In genomic region chr9:136525841-136526499, GRCh38 we compare ENCODE assay signal across 12 cellular contexts. TPM values are rescaled to one million over a fixed set of nuclear protein-coding genes. Genes with fewer than 3 reads are reported as not detected.
DNase-seq lines count a peak whose midpoint lies in the region; ATAC-seq, FAIRE-seq and TF ChIP-seq lines count a peak whose summit lies in the region.
"Had no signal": no experiment of that assay in that cellular context is flagged by ENCODE, and none has a peak within 500 bp of the region (broad histone marks: within the 10 kb centered on the region; RNA-seq: fewer than 3 reads in every experiment).

No MANE protein-coding gene starts in this region.

- H3K27ac ChIP-seq in caudate nucleus (ENCODE audit: low read depth, low read length), result peak overlapping the region; percentile 91
- no peak overlapping the region for H3K27ac ChIP-seq in HepG2 (ENCODE audit: extremely low read length, insufficient read depth, low read length)
- peak overlapping the region in 4 of 5 donors; percentile 15 to 82 (median 47) for H3K27ac ChIP-seq in stomach
- H3K27ac ChIP-seq: HL-60 had no signal

- peaks cover 0 to 1% of the 10 kb centered on the region in 2 experiments; a peak in 1 of 5 replicates for H3K27me3 ChIP-seq in HepG2 (ENCODE audit: control insufficient read depth in 1 of 2, insufficient read depth in 2 of 2, low read length in 2 of 2)
- no peaks in the 10 kb centered on the region for H3K27me3 ChIP-seq in stomach

- no peaks in the 10 kb centered on the region for H3K9me3 ChIP-seq in HepG2 (ENCODE audit: low read length)
- no peaks in the 10 kb centered on the region for H3K9me3 ChIP-seq in stomach

- TF ChIP-seq EP300 in Ishikawa (IDR thresholded peaks at IDR 0.05; ENCODE audit: borderline replicate concordance) (peak; percentile 94), HepG2 (IDR thresholded peaks at IDR 0.05; ENCODE audit: low read depth in 2 of 2, low read length in 2 of 2) (no peak), HepG2 (CRISPR knock-in tag; IDR thresholded peaks at IDR 0.05; ENCODE audit: borderline replicate concordance) (no peak), stomach (IDR thresholded peaks at IDR 0.05) (no peak)

- H3K9ac ChIP-seq in HepG2 (ENCODE audit: insufficient read depth, low read depth, low read length), result no peak overlapping the region

- no peak overlapping the region for H2AFZ ChIP-seq in HepG2 (ENCODE audit: low read length)

- H4K20me1 ChIP-seq in HepG2 (ENCODE audit: insufficient read depth, low read length), result no peaks in the 10 kb centered on the region

- H3K4me3 ChIP-seq in HepG2 (replicated peaks in 1 of 3; ENCODE audit: insufficient read depth in 1 of 3, low read depth in 2 of 3, low read length in 3 of 3) (no peak overlapping the region; a peak in 1 of 6 replicates), stomach (no peak overlapping the region)

- FAIRE-seq in HepG2 (lab: Jason Lieb, UNC), result no peak
- FAIRE-seq: colon had no signal

- H3K36me3 ChIP-seq in HepG2 (replicated peaks in 1 of 2; ENCODE audit: control insufficient read depth in 1 of 2, insufficient read depth in 2 of 2, low read length in 2 of 2), result no peaks in the 10 kb centered on the region
- peaks cover 8 to 27% (median 25%) of the 10 kb centered on the region in 4 donors for H3K36me3 ChIP-seq in stomach

- peaks cover 28% of the 10 kb centered on the region for H3K4me1 ChIP-seq in HepG2 (ENCODE audit: insufficient read depth, low read length)
- H3K4me1 ChIP-seq in stomach, result peaks cover 50 to 95% (median 61%) of the 10 kb centered on the region in 4 donors

- CTCF ChIA-PET in HepG2 (lab: Yijun Ruan, JAX; ENCODE audit: low intra/inter-chr PET ratio, low total read pairs), result no interaction called here

- intact Hi-C loops in HepG2 (cut with micrococcal nuclease; ENCODE audit: unreplicated experiment) (no loop called here), stomach (cut with DNase I; ENCODE audit: low total_unique reads) (no loop called here)

- no peaks in the 10 kb centered on the region for H3K79me2 ChIP-seq in HepG2 (ENCODE audit: insufficient read depth, low read length)

- peak; percentile 81 for ATAC-seq in HepG2
- ATAC-seq in HG03342 (IDR thresholded peaks at IDR 0.05; ENCODE audit: unreplicated experiment), result no peak
- no peak for ATAC-seq in HG02798 (IDR thresholded peaks at IDR 0.05; ENCODE audit: poor library complexity, unreplicated experiment)

- peak; percentile 31; the same call in 1 of the 2 replicates for TF ChIP-seq RAD21 in Ishikawa (IDR thresholded peaks at IDR 0.05; ENCODE audit: low read depth)
- TF ChIP-seq RAD21 in HepG2 (CRISPR knock-in tag; IDR thresholded peaks at IDR 0.05), result no peak

- POLR2A ChIA-PET in HepG2 (lab: Yijun Ruan, JAX), result no interaction called here

- DNase-seq in caudate nucleus (lab: John Stamatoyannopoulos, UW) (peak in 57 of 61 donors; percentile 64 to 96 (median 89)), HepG2 (ENCODE audit: low spot score) (peak; percentile 68), stomach (peak; percentile 38), NCI-H2081 (lab: John Stamatoyannopoulos, UW) (no peak), NCI-H1105 (lab: John Stamatoyannopoulos, UW) (no peak)
- DNase-seq: kidney glomerular epithelial cell, OCI-M1 had no signal

- WGBS in HepG2 (ENCODE audit: low lambda C conversion rate), result 20% methylated on average over 9 of the region's 30 CpGs
- WGBS in stomach, 5 donors, result 26 to 43% (median 39%) methylated on average over 21 to 30 of the region's 30 CpGs

- in situ Hi-C loops in HepG2 (cut with HindIII; ENCODE audit: extremely low pct_ligation_motif_present, low pct_unique_long_range_greater_than_20kb), result no loop called here

- TF ChIP-seq POLR2A in HepG2 (IDR thresholded peaks at IDR 0.05; ENCODE audit: insufficient read depth in 1 of 2, low read depth in 2 of 2, low read length in 2 of 2) (no peak), stomach (IDR thresholded peaks at IDR 0.05) (no peak)

- TF ChIP-seq CTCF in HepG2 (CRISPR knock-in tag; IDR thresholded peaks at IDR 0.05) (peak; percentile 67), stomach (IDR thresholded peaks at IDR 0.05) (no peak)

- no TSS peak for BruUV-seq in HepG2 (replicated peaks; lab: Mats Ljungman, UMichigan)

- H3K4me2 ChIP-seq in HepG2 (ENCODE audit: low read depth, low read length), result peak overlapping the region; percentile 49; the same call in 1 of the 2 replicates

TF ChIP-seq in Ishikawa, 13 proteins besides CTCF, POLR2A, EP300 and RAD21 (continues in another document):
- TF ChIP-seq USF1 (IDR thresholded peaks at IDR 0.05) (no peak; the same call in none of the 2 replicates), FOXM1 (IDR thresholded peaks at IDR 0.05; ENCODE audit: borderline replicate concordance, low read depth) (peak; percentile 71; the same call in 1 of the 2 replicates), TAF1 (IDR thresholded peaks at IDR 0.05; ENCODE audit: low read depth) (peak; percentile 16; the same call in 1 of the 2 replicates)

RNA-seq across cellular contexts. Expression of gene NOTCH1, which starts 19.9 kb away (rescaled TPM):
- 0.22 and 0.35 TPM in 2 replicates for total RNA-seq in HepG2 (2016; rRNA removed; fragmentation: Illumina TruSeq; extraction: Trizol)
- 0.18 and 0.20 TPM in 2 replicates for total RNA-seq in HepG2 (2016; cell fraction: cytosol; rRNA removed; fragmentation: Illumina TruSeq; extraction: Trizol; ENCODE audit: low read depth)
- 0.13 and 0.43 TPM in 2 replicates for total RNA-seq in HepG2 (2016; cell fraction: insoluble cytoplasmic fraction; rRNA removed; fragmentation: Illumina TruSeq; extraction: Trizol)
- total RNA-seq in HepG2 (2016; cell fraction: membrane; rRNA removed; fragmentation: Illumina TruSeq; extraction: Trizol), result 0.17 and 0.28 TPM in 2 replicates
- total RNA-seq in HepG2 (2016; cell fraction: nucleus; rRNA removed; fragmentation: Illumina TruSeq; extraction: Trizol), result 0.69 and 1.3 TPM in 2 replicates
- polyA plus RNA-seq in HepG2 (2011; rRNA removed), result 0.09 and 0.12 TPM in 2 replicates
- 0.04 and 0.11 TPM in 2 replicates for polyA plus RNA-seq in HepG2 (2011; cell fraction: cytosol; rRNA removed)
- 0.90 and 1.1 TPM in 2 replicates for polyA plus RNA-seq in HepG2 (2011; cell fraction: nucleus; rRNA removed)
- 0.09 and 0.31 TPM in 2 replicates for polyA plus RNA-seq in HepG2 (2012)
- 0.02 TPM in 2 replicates for polyA plus RNA-seq in HepG2 (2016; cell fraction: cytosol; fragmentation: Illumina TruSeq; extraction: Trizol; ENCODE audit: low read depth)
- 0.15 and 0.22 TPM in 2 replicates for polyA plus RNA-seq in HepG2 (2016; cell fraction: insoluble cytoplasmic fraction; fragmentation: Illumina TruSeq; extraction: Trizol; ENCODE audit: low read depth)
- polyA plus RNA-seq in HepG2 (2016; cell fraction: membrane; fragmentation: Illumina TruSeq; extraction: Trizol; ENCODE audit: low read depth), result 0.05 and 0.13 TPM in 2 replicates
- polyA plus RNA-seq in HepG2 (2016; cell fraction: nucleus; fragmentation: Illumina TruSeq; extraction: Trizol; ENCODE audit: insufficient read depth, low read depth), result 1.3 and 1.9 TPM in 2 replicates
- polyA minus RNA-seq in HepG2 (2011; rRNA and poly(A)+ RNA removed; ENCODE audit: low replicate concordance), result 0.54 and 4.7 TPM in 2 replicates
- polyA minus RNA-seq in HepG2 (2011; cell fraction: cytosol; rRNA and poly(A)+ RNA removed), result 0.44 and 0.99 TPM in 2 replicates
- polyA minus RNA-seq in HepG2 (2011; cell fraction: nucleus; rRNA and poly(A)+ RNA removed), result 0.64 and 0.75 TPM in 2 replicates
- total RNA-seq in stomach, result 100 to 1,000 TPM in 1 of 5 donors, 10 to 100 TPM in 4; 18.4 to 338 (median 62.5) TPM
- 1 to 10 TPM; 1.4 to 7.9 (median 2.3) TPM for polyA plus RNA-seq in stomach

RNA-seq across cellular contexts. Expression of gene SEC16A, which starts 43.1 kb away (rescaled TPM):
- total RNA-seq in HepG2 (2016; rRNA removed; fragmentation: Illumina TruSeq; extraction: Trizol) (15.9 and 27.7 TPM in 2 replicates), stomach (100 to 1,000 TPM in 1 of 5 donors, 10 to 100 TPM in 4; 14.6 to 105 (median 60.3) TPM)
- 3.9 TPM in 2 replicates for total RNA-seq in HepG2 (2016; cell fraction: cytosol; rRNA removed; fragmentation: Illumina TruSeq; extraction: Trizol; ENCODE audit: low read depth)
- 15.7 and 21.0 TPM in 2 replicates for total RNA-seq in HepG2 (2016; cell fraction: insoluble cytoplasmic fraction; rRNA removed; fragmentation: Illumina TruSeq; extraction: Trizol)
- 12.2 and 12.3 TPM in 2 replicates for total RNA-seq in HepG2 (2016; cell fraction: membrane; rRNA removed; fragmentation: Illumina TruSeq; extraction: Trizol)
- total RNA-seq in HepG2 (2016; cell fraction: nucleus; rRNA removed; fragmentation: Illumina TruSeq; extraction: Trizol), result 25.4 and 28.9 TPM in 2 replicates
- polyA plus RNA-seq in HepG2 (2011; rRNA removed) (17.9 and 18.9 TPM in 2 replicates), stomach (10 to 100 TPM; 29.9 to 44.2 (median 32.2) TPM)
- 12.7 and 13.2 TPM in 2 replicates for polyA plus RNA-seq in HepG2 (2011; cell fraction: cytosol; rRNA removed)
- polyA plus RNA-seq in HepG2 (2011; cell fraction: nucleus; rRNA removed), result 71.0 and 81.7 TPM in 2 replicates
- 26.1 and 28.5 TPM in 2 replicates for polyA plus RNA-seq in HepG2 (2012)
- polyA plus RNA-seq in HepG2 (2016; cell fraction: cytosol; fragmentation: Illumina TruSeq; extraction: Trizol; ENCODE audit: low read depth), result 2.6 and 3.4 TPM in 2 replicates
- polyA plus RNA-seq in HepG2 (2016; cell fraction: insoluble cytoplasmic fraction; fragmentation: Illumina TruSeq; extraction: Trizol; ENCODE audit: low read depth), result 29.5 and 38.6 TPM in 2 replicates
- polyA plus RNA-seq in HepG2 (2016; cell fraction: membrane; fragmentation: Illumina TruSeq; extraction: Trizol; ENCODE audit: low read depth), result 7.1 and 8.4 TPM in 2 replicates
- polyA plus RNA-seq in HepG2 (2016; cell fraction: nucleus; fragmentation: Illumina TruSeq; extraction: Trizol; ENCODE audit: insufficient read depth, low read depth), result 72.9 and 74.4 TPM in 2 replicates
- polyA minus RNA-seq in HepG2 (2011; rRNA and poly(A)+ RNA removed; ENCODE audit: low replicate concordance), result 29.0 and 33.5 TPM in 2 replicates
- polyA minus RNA-seq in HepG2 (2011; cell fraction: cytosol; rRNA and poly(A)+ RNA removed), result 27.1 and 28.7 TPM in 2 replicates
- 24.8 and 24.9 TPM in 2 replicates for polyA minus RNA-seq in HepG2 (2011; cell fraction: nucleus; rRNA and poly(A)+ RNA removed)

Comparison
In these comparisons a context has a peak if more than half of its experiments do, and no peak if none do; other contexts are left out.
1. DNase-seq: peak in caudate nucleus (57 of 61), HepG2 (single experiment) and stomach (single experiment); none in NCI-H2081 (0 of 2) and NCI-H1105 (single experiment).
2. RNA of gene NOTCH1, which starts 19.9 kb away (total RNA-seq): 18.4 to 338 TPM in stomach; 0.13 to 1.3 TPM in HepG2; every median in the first group is over 4 times any median in the second.